Comparison of ENCODE assay signal across 19 cellular contexts in genomic region chr7:155259791-155260497, GRCh38.
"Had no signal": no experiment of that assay in that cellular context is flagged by ENCODE, and none has a peak within 500 bp of the region (broad histone marks: within the 10 kb centered on the region; RNA-seq: fewer than 3 reads in every experiment).

No MANE protein-coding gene starts in this region.

- ATAC-seq: effector memory CD8-positive, alpha-beta T cell; gastrocnemius medialis; heart right ventricle; left lobe of liver; natural killer cell treated with Interleukin-12 subunit alpha and Interleukin-12 subunit beta and Interleukin-15 and Interleukin-18, amount 100 ng/mL, for 72 hours; stimulated activated effector memory CD8-positive, alpha-beta T cell treated with anti-CD3 and anti-CD28 coated beads, Interleukin-12 subunit alpha, Interleukin-12 subunit beta, amount 100 ng/mL, for 72 hours; stimulated activated naive CD8-positive, alpha-beta T cell treated with anti-CD3 and anti-CD28 coated beads, Interleukin-15, Interleukin-2, amounts not matched to agents 100 U/mL and 50 U/mL, for 24 hours had no signal

- H3K4me2 ChIP-seq: smooth muscle cell had no signal

- H3K36me3 ChIP-seq: esophagus muscularis mucosa, gastrocnemius medialis, heart right ventricle, neutrophil, right atrium auricular region, tibial artery, upper lobe of left lung, uterus had no signal

- H3K27me3 ChIP-seq: gastrocnemius medialis, neutrophil, right atrium auricular region, upper lobe of left lung, uterus had no signal

- H3K27ac ChIP-seq: epithelial cell of prostate, esophagus muscularis mucosa, gastrocnemius medialis, heart right ventricle, neutrophil, right atrium auricular region, tibial artery, upper lobe of left lung, uterus had no signal

- H3K4me3 ChIP-seq: esophagus muscularis mucosa, gastrocnemius medialis, heart right ventricle, right atrium auricular region, smooth muscle cell, tibial artery, upper lobe of left lung, uterus had no signal

- H3K9me3 ChIP-seq: esophagus muscularis mucosa, gastrocnemius medialis, heart right ventricle, neutrophil, right atrium auricular region, tibial artery, upper lobe of left lung, uterus had no signal

- DNase-seq: effector memory CD8-positive, alpha-beta T cell; gastrocnemius medialis; heart right ventricle; hypothalamus; kidney glomerular epithelial cell; stimulated activated CD4-positive, alpha-beta T cell treated with anti-CD3 and anti-CD28 coated beads, Interleukin-4, amount 100 ng/mL, for 1 hour; stimulated activated CD8-positive, alpha-beta memory T cell treated with anti-CD3 and anti-CD28 coated beads, Interleukin-4, amount 100 ng/mL, for 48 hours; stimulated activated naive CD8-positive, alpha-beta T cell treated with anti-CD3 and anti-CD28 coated beads, Interleukin-15, Interleukin-2, amounts not matched to agents 100 U/mL and 50 U/mL, for 24 hours; tibial artery; uterus had no signal

- H3K4me1 ChIP-seq: upper lobe of left lung, uterus had no signal
